In the genomic region with DNA sequence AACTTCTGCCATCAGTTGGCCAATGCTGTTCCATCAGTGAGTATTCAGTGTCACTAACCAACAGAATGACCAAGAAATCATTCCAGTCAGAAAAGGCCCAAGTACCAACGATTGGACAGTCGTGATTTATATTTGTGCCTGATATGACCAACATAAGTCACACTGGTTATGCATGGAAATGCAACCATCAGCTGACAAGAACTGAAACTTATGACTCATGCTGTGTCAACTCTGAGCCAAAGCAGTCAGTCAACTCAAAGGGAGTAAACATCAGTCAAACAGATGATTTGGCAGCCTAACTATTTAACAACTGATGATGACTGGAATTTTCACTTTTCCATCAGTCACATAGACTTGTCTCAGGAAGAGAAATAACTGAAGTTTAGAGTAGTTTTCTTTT, we compare ENCODE assay signal across 8 cellular contexts.
A peak's percentile ranks its signal among the peaks of the same experiment; 100 is the strongest.
DNase-seq lines count a peak whose midpoint lies in the region; ATAC-seq and TF ChIP-seq lines count a peak whose summit lies in the region.

No MANE protein-coding gene starts in this region.

- H3K4me1 Mint-ChIP-seq in mesothelial cell of epicardium = no peaks in the 10 kb centered on the region
- no peaks in the 10 kb centered on the region for H3K4me1 Mint-ChIP-seq in effector memory CD8-positive, alpha-beta T cell (ENCODE audit: low read depth in 2 of 2)

- DNase-seq in Daoy (ENCODE audit: low read depth) = peak; percentile 57
- peak; percentile 23 for DNase-seq in astrocyte of the hippocampus (ENCODE audit: low read depth, low spot score)
- peak in 2 of 3 donors; percentile 4 to 8 for DNase-seq in stimulated activated CD4-positive, alpha-beta T cell treated with anti-CD3 and anti-CD28 coated beads, TNF-alpha, amount 100 ng/mL, for 48 hours (ENCODE audit: low read depth in 3 of 3)
- no peak for DNase-seq in NCI-H187 treated with DMSO at 0.1 percent for 48 hours (lab: John Stamatoyannopoulos, UW)
- no peak for DNase-seq in mesothelial cell of epicardium (ENCODE audit: low spot score in 2 of 2, unreplicated experiment in 2 of 2)
- DNase-seq in effector memory CD8-positive, alpha-beta T cell = no peak

- no peaks in the 10 kb centered on the region for H3K36me3 Mint-ChIP-seq in mesothelial cell of epicardium
- no peaks in the 10 kb centered on the region for H3K36me3 Mint-ChIP-seq in effector memory CD8-positive, alpha-beta T cell (ENCODE audit: insufficient read depth)

- ATAC-seq in GM19438 (IDR thresholded peaks at IDR 0.05; ENCODE audit: low read depth, unreplicated experiment) = peak; percentile 74
- peak; percentile 96 for ATAC-seq in HG03432 (IDR thresholded peaks at IDR 0.05; ENCODE audit: unreplicated experiment)
- ATAC-seq in effector memory CD8-positive, alpha-beta T cell (replicated peaks) = no peak

- TF ChIP-seq CTCF in mesothelial cell of epicardium (IDR thresholded peaks at IDR 0.05; ENCODE audit: unreplicated experiment) = no peak

- peaks cover 55% of the 10 kb centered on the region for H3K27me3 Mint-ChIP-seq in mesothelial cell of epicardium (ENCODE audit: low read depth)
- H3K27me3 Mint-ChIP-seq in effector memory CD8-positive, alpha-beta T cell = peaks cover 48 to 79% of the 10 kb centered on the region in 2 donors

- no peaks in the 10 kb centered on the region for H3K9me3 Mint-ChIP-seq in mesothelial cell of epicardium
- no peaks in the 10 kb centered on the region for H3K9me3 Mint-ChIP-seq in effector memory CD8-positive, alpha-beta T cell

- H3K4me3 Mint-ChIP-seq in mesothelial cell of epicardium = no peak overlapping the region
- H3K4me3 Mint-ChIP-seq in effector memory CD8-positive, alpha-beta T cell = no peak overlapping the region

- no peak overlapping the region for H3K27ac Mint-ChIP-seq in mesothelial cell of epicardium
- no peak overlapping the region for H3K27ac Mint-ChIP-seq in effector memory CD8-positive, alpha-beta T cell

Comparison
In these comparisons a context has a peak if more than half of its experiments do, and no peak if none do; other contexts are left out.
1. DNase-seq: peak in Daoy (single experiment), astrocyte of the hippocampus (single experiment) and stimulated activated CD4-positive, alpha-beta T cell treated with anti-CD3 and anti-CD28 coated beads, TNF-alpha, amount 100 ng/mL, for 48 hours (2 of 3); none in NCI-H187 treated with DMSO at 0.1 percent for 48 hours (single experiment), mesothelial cell of epicardium (0 of 2) and effector memory CD8-positive, alpha-beta T cell (0 of 3).